ENCODE assay signal across 9 cellular contexts in the genomic region with DNA sequence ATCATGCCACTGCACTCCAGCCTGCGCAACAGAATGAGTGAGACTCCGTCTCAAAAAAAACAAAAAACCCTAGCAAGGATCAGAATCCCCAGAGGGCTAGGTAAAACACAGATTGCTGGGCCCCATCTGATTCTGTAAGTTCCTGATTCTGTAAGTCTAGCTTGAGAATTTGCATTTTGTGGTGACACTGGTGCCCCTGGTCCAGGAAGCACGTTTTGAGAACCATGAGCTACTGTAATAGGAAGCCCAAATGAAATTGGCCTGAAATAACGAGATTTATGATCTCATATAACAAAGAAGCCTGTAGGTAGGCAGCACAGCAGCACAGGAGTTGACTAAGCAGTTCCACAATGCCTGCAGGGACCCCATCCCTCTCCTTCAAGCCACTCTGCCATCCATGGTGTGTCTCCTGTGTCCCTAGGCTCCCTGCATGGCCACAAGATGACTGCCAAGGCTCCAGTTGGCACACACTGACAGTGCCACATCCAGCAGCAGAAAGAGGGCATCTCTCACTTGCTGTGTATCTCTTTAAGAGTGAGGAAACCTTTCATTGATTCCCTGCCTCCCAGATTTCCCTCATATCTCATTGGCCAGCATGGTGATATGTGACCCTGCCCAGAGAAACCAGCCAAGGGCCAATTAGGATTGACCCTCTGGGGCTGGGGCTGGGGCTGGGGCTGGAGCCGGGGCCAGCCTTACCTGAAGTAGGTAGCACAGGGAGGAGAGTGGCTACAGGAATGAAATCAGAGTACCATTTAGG. TPM values are rescaled to one million over a fixed set of nuclear protein-coding genes. Genes with fewer than 3 reads are reported as not detected.
DNase-seq lines count a peak whose midpoint lies in the region; ATAC-seq, FAIRE-seq and TF ChIP-seq lines count a peak whose summit lies in the region.
"Had no signal": no experiment of that assay in that cellular context is flagged by ENCODE, and none has a peak within 500 bp of the region (broad histone marks: within the 10 kb centered on the region; RNA-seq: fewer than 3 reads in every experiment).

No MANE protein-coding gene starts in this region.

- H4K5ac ChIP-seq in H1 (ENCODE audit: insufficient read length, low read depth, low read length) = no peak overlapping the region

- WGBS in H1 (ENCODE audit: extremely low coverage in 1 of 2, insufficient coverage in 1 of 2, insufficient read length in 1 of 2, insufficient replicate concordance in 2 of 2, low coverage in 1 of 2, low lambda C conversion rate in 2 of 2, missing lambda C conversion rate in 1 of 2), 2 experiments = 64% methylated on average over 5 of the region's 5 CpGs; no CpG with 5 or more reads in 1 of the 2 experiments

- no peak overlapping the region; the same call in 1 of the 2 replicates for H3K18ac ChIP-seq in H1 (ENCODE audit: extremely low read depth, low read length)

- no peak for TF ChIP-seq POLR2A in H1 (IDR thresholded peaks at IDR 0.05; ENCODE audit: control extremely low read depth in 1 of 2, low read depth in 2 of 2, low read length in 2 of 2)

- H3K4me1 ChIP-seq in HUES48 (ENCODE audit: control insufficient read depth, insufficient read depth, low read length) (peaks cover 48% of the 10 kb centered on the region), H1 (replicated peaks in 1 of 4; ENCODE audit: control insufficient read depth in 3 of 4, insufficient read depth in 4 of 4, low read length in 3 of 4) (peaks cover 25 to 41% (median 31%) of the 10 kb centered on the region in 4 experiments), left ventricle myocardium inferior (peaks cover 25% of the 10 kb centered on the region), ascending aorta (peaks cover 3 to 9% of the 10 kb centered on the region in 2 donors)

- H2AK5ac ChIP-seq in H1 (ENCODE audit: low read depth, low read length) = peak overlapping the region; percentile 29; the same call in 1 of the 2 replicates

- H2AFZ ChIP-seq in H1 (ENCODE audit: low read length) = no peak overlapping the region

- H2BK5ac ChIP-seq in H1 (ENCODE audit: low read depth, low read length) = peak overlapping the region; percentile 76; the same call in 1 of the 2 replicates

- POLR2A ChIA-PET in GM10248 (lab: Yijun Ruan, JAX) (interaction anchor here (0.5 to 1.3 kb wide), 4 partner anchors 21 to 1337 kb away, joined by 3 to 5 read pairs (median 3); a partner anchor contains a TSS), H1 (lab: Charles Lee; ENCODE audit: partially characterized antibody) (interaction anchor here (0.8 to 2.5 kb wide), 3 partner anchors 21 to 80 kb away, joined by 3 to 9 read pairs (median 3); a partner anchor contains a TSS)

- H2BK120ac ChIP-seq in H1 (replicated peaks; ENCODE audit: low read depth, low read length) = no peak overlapping the region

- H3K9ac ChIP-seq in HUES48 (ENCODE audit: low read depth, low read length) (no peak overlapping the region), H1 (replicated peaks in 1 of 4; ENCODE audit: extremely low read depth in 1 of 4, low read depth in 3 of 4, low read length in 3 of 4) (no peak overlapping the region)

- H2BK12ac ChIP-seq in H1 (ENCODE audit: low read depth, low read length) = peak overlapping the region; percentile 33; the same call in 1 of the 2 replicates

- DNase-seq in GM10248 (ENCODE audit: extremely low spot score) (peak; percentile 67), H1 (ENCODE audit: low read depth in 1 of 2, low spot score in 2 of 2) (no peak), NCI-H2081 treated with DMSO at 0.1 percent for 48 hours (lab: John Stamatoyannopoulos, UW) (no peak), left ventricle myocardium inferior (no peak), RKO (ENCODE audit: low spot score) (no peak), ascending aorta (ENCODE audit: low spot score in 2 of 2) (no peak)
- DNase-seq: foreskin keratinocyte had no signal

- no peak overlapping the region for H3K4ac ChIP-seq in H1 (replicated peaks; ENCODE audit: insufficient read length, low read depth, low read length)

- 0 out of 2 replicates have a peak overlapping the region, but pooled peaks have one; percentile 76 for H2BK20ac ChIP-seq in H1 (ENCODE audit: low read length)

- no peak overlapping the region for H3K14ac ChIP-seq in H1 (ENCODE audit: insufficient read length)

- no peak overlapping the region for H3K56ac ChIP-seq in H1 (replicated peaks; ENCODE audit: insufficient read length, low read depth, low read length)

- H3K23ac ChIP-seq in H1 (ENCODE audit: insufficient read length) = no peak overlapping the region

- H3K9me3 ChIP-seq in HUES48 (ENCODE audit: control insufficient read depth, insufficient read depth, low read length) = no peaks in the 10 kb centered on the region
- no peaks in the 10 kb centered on the region for H3K9me3 ChIP-seq in H1 (ENCODE audit: insufficient read depth in 2 of 2, low read depth in 1 of 2, low read length in 1 of 2)
- no peaks in the 10 kb centered on the region for H3K9me3 ChIP-seq in left ventricle myocardium inferior (replicated peaks)
- no peaks in the 10 kb centered on the region for H3K9me3 ChIP-seq in ascending aorta

- peak overlapping the region; percentile 30 to 55 for H3K4me2 ChIP-seq in H1 (ENCODE audit: insufficient read depth in 1 of 2, low read depth in 2 of 2, low read length in 2 of 2)

- CTCF ChIA-PET in GM10248 (lab: Yijun Ruan, JAX) (interaction anchor here (1.0 to 2.7 kb wide), 6 partner anchors 10 to 407 kb away, joined by 3 to 12 read pairs (median 4); a partner anchor contains a TSS), H1 (lab: Charles Lee; ENCODE audit: partially characterized antibody) (interaction anchor here (0.9 to 4.1 kb wide), 3 partner anchors 11 to 58 kb away, joined by 4 to 11 read pairs (median 5); no protein-coding TSS in a partner anchor)

- H3K36me3 ChIP-seq in HUES48 (ENCODE audit: control insufficient read depth, insufficient read depth, low read length) = no peaks in the 10 kb centered on the region
- no peaks in the 10 kb centered on the region for H3K36me3 ChIP-seq in H1 (ENCODE audit: control insufficient read depth in 2 of 4, insufficient read depth in 4 of 4, low read length in 3 of 4)
- H3K36me3 ChIP-seq in left ventricle myocardium inferior = no peaks in the 10 kb centered on the region
- no peaks in the 10 kb centered on the region for H3K36me3 ChIP-seq in ascending aorta

- H3K4me3 ChIP-seq in HUES48 (ENCODE audit: low read depth, low read length) (no peak overlapping the region), H1 (ENCODE audit: extremely low read depth in 1 of 4, insufficient read depth in 2 of 4, low read depth in 3 of 4, low read length in 4 of 4) (peak overlapping the region in 2 of 4 experiments; percentile 5 to 27; a peak in 3 of 8 replicates), left ventricle myocardium inferior (no peak overlapping the region), ascending aorta (no peak overlapping the region)

- peaks cover 0 to 55% of the 10 kb centered on the region in 2 experiments; a peak in 3 of 4 replicates for H3K79me2 ChIP-seq in H1 (ENCODE audit: control insufficient read depth in 1 of 2, insufficient read depth in 2 of 2, low read length in 2 of 2)

- TF ChIP-seq EP300 in H1 (IDR thresholded peaks at IDR 0.05; ENCODE audit: borderline replicate concordance in 1 of 2, low read depth in 2 of 2, low read length in 2 of 2) = no peak

- H3K79me1 ChIP-seq in H1 (ENCODE audit: low read depth, low read length) = peaks cover 30% of the 10 kb centered on the region

- peak overlapping the region; percentile 2 for H3K27ac ChIP-seq in HUES48 (ENCODE audit: low read depth, low read length)
- H3K27ac ChIP-seq in H1 (ENCODE audit: low read depth, low read length) = no peak overlapping the region
- no peak overlapping the region for H3K27ac ChIP-seq in left ventricle myocardium inferior (replicated peaks)
- no peak overlapping the region for H3K27ac ChIP-seq in ascending aorta
- H3K27ac ChIP-seq: foreskin keratinocyte had no signal

- H4K8ac ChIP-seq in H1 (ENCODE audit: extremely low read depth, insufficient read depth, low read length) = no peak overlapping the region

- peak; percentile 54 for ATAC-seq in GM21515 (IDR thresholded peaks at IDR 0.05; ENCODE audit: unreplicated experiment)
- ATAC-seq: foreskin keratinocyte had no signal

- H3K27me3 ChIP-seq in HUES48 (ENCODE audit: control insufficient read depth, insufficient read depth, low read length) (no peaks in the 10 kb centered on the region), H1 (replicated peaks in 1 of 4; ENCODE audit: control insufficient read depth in 3 of 4, extremely low read depth in 1 of 4, insufficient read depth in 3 of 4, low read length in 3 of 4) (no peaks in the 10 kb centered on the region), left ventricle myocardium inferior (ENCODE audit: low read depth) (no peaks in the 10 kb centered on the region), ascending aorta (no peaks in the 10 kb centered on the region)
- H3K27me3 ChIP-seq: foreskin keratinocyte had no signal

- peaks cover 0 to 4% of the 10 kb centered on the region in 2 experiments for H4K20me1 ChIP-seq in H1 (replicated peaks in 1 of 2; ENCODE audit: control insufficient read depth in 1 of 2, insufficient read depth in 2 of 2, low read length in 2 of 2)

- H4K91ac ChIP-seq in H1 (replicated peaks; ENCODE audit: insufficient read length, low read length) = no peak overlapping the region

- intact Hi-C loops in left ventricle myocardium inferior (cut with micrococcal nuclease) = no loop called here
- intact Hi-C loops in ascending aorta (cut with DNase I) = no loop called here

- TF ChIP-seq RAD21 in H1 (IDR thresholded peaks at IDR 0.05 in 1 of 2, conservative IDR thresholded peaks at IDR 0.05 in 1 of 2; ENCODE audit: low read depth in 2 of 2, low read length in 2 of 2) = no peak

- FAIRE-seq in H1 (lab: Jason Lieb, UNC) = no peak

- TF ChIP-seq CTCF in GM10248 (IDR thresholded peaks at IDR 0.05; ENCODE audit: control extremely low read depth, extremely low read depth, low read depth, missing control alignments) (no peak), H1 (IDR thresholded peaks at IDR 0.05; ENCODE audit: control extremely low read depth in 1 of 3, insufficient read depth in 1 of 3, low read depth in 1 of 3, low read length in 3 of 3) (no peak), left ventricle myocardium inferior (IDR thresholded peaks at IDR 0.05; ENCODE audit: borderline replicate concordance) (no peak), ascending aorta (IDR thresholded peaks at IDR 0.05) (no peak)

- peak overlapping the region; percentile 22; the same call in 1 of the 2 replicates for H2BK15ac ChIP-seq in H1 (ENCODE audit: low read length)

- peaks cover 8% of the 10 kb centered on the region; the same call in 1 of the 2 replicates for H3K23me2 ChIP-seq in H1 (ENCODE audit: low read depth, low read length)

RNA-seq across cellular contexts. Expression of a gene that starts 21.7 kb away (rescaled TPM):
- total RNA-seq in H1 (2021; fragmentation: NEBNext Ultra II Directional; extraction: Animal tissue kit (Norgen Biotek cat#: 25700)) = 43.0 and 54.9 TPM in 2 replicates
- 15.0 and 20.7 TPM in 2 replicates for polyA plus RNA-seq in H1 (2011; rRNA removed)
- polyA plus RNA-seq in H1 (2011; cell fraction: cytosol; rRNA removed) = 6.4 TPM
- 18.8 TPM for polyA plus RNA-seq in H1 (2011; cell fraction: nucleus; rRNA removed)
- polyA plus RNA-seq in H1 (2012, experiment 1 of 2) = 20.8 to 28.2 TPM (median 23.1 TPM) in 4 replicates
- polyA plus RNA-seq in H1 (2012, experiment 2 of 2) = 11.1 TPM
- polyA plus RNA-seq in H1 (2013, experiment 1 of 2) = 13.0 TPM
- 12.9 TPM for polyA plus RNA-seq in H1 (2013, experiment 2 of 2)
- polyA minus RNA-seq in H1 (2011; rRNA and poly(A)+ RNA removed) = 29.1 and 30.5 TPM in 2 replicates
- polyA minus RNA-seq in H1 (2011; cell fraction: cytosol; rRNA and poly(A)+ RNA removed) = 25.5 TPM
- 35.5 TPM for polyA minus RNA-seq in H1 (2011; cell fraction: nucleus; rRNA and poly(A)+ RNA removed)
- total RNA-seq in left ventricle myocardium inferior (8.8 TPM), ascending aorta (27.1 TPM)

RNA-seq across cellular contexts. Expression of a gene that starts 22.3 kb away (rescaled TPM):
- total RNA-seq in H1 (2021; fragmentation: NEBNext Ultra II Directional; extraction: Animal tissue kit (Norgen Biotek cat#: 25700)) = not detected in 2 replicates
- polyA plus RNA-seq in H1 (2011; rRNA removed) = not detected in 2 replicates
- polyA plus RNA-seq in H1 (2011; cell fraction: cytosol; rRNA removed) = not detected
- polyA plus RNA-seq in H1 (2011; cell fraction: nucleus; rRNA removed) = 0.01 TPM
- polyA plus RNA-seq in H1 (2012, experiment 1 of 2) = 0.01 TPM in 1 of 4 replicates, not detected in the others
- not detected for polyA plus RNA-seq in H1 (2012, experiment 2 of 2)
- polyA plus RNA-seq in H1 (2013, experiment 1 of 2) = under 0.01 TPM
- polyA plus RNA-seq in H1 (2013, experiment 2 of 2) = not detected
- polyA minus RNA-seq in H1 (2011; rRNA and poly(A)+ RNA removed) = not detected in 2 replicates
- not detected for polyA minus RNA-seq in H1 (2011; cell fraction: cytosol; rRNA and poly(A)+ RNA removed)
- polyA minus RNA-seq in H1 (2011; cell fraction: nucleus; rRNA and poly(A)+ RNA removed) = not detected
- not detected for total RNA-seq in left ventricle myocardium inferior
- not detected for total RNA-seq in ascending aorta
- total RNA-seq: foreskin keratinocyte had no signal
- polyA plus RNA-seq: foreskin keratinocyte had no signal
